Comparison of ENCODE assay signal across 12 cellular contexts in the genomic region with DNA sequence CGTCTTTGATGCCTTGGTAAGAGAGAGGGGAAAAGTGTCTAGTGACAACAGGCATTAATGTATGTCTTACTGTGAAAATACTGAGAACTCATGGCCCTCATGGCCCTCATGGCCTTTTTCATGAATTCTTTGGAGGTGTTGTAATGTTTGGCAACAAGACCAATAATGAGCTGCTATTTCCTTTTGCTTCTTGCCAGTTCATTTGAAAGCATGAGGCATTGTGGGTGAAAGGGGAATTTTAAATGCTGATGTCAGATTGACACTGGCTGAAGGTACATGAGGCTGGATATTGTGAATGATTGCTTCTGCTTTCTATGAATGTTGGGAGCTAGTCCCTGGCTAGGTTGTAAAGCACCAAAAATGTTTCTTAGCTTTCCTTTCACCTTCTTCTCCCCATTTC.
DNase-seq lines count a peak whose midpoint lies in the region; ATAC-seq, FAIRE-seq and TF ChIP-seq lines count a peak whose summit lies in the region.
"Had no signal": no experiment of that assay in that cellular context is flagged by ENCODE, and none has a peak within 500 bp of the region (broad histone marks: within the 10 kb centered on the region; RNA-seq: fewer than 3 reads in every experiment).

No MANE protein-coding gene starts in this region.

- FAIRE-seq in astrocyte (lab: Jason Lieb, UNC) = peak; percentile 64

- no peaks in the 10 kb centered on the region for H3K27me3 ChIP-seq in astrocyte (ENCODE audit: insufficient read depth, low read length)
- peaks cover 6% of the 10 kb centered on the region for H3K27me3 ChIP-seq in left ventricle myocardium inferior (ENCODE audit: low read depth)

- H3K9me3 ChIP-seq in astrocyte (ENCODE audit: insufficient read depth, low read depth, low read length) (no peaks in the 10 kb centered on the region), left ventricle myocardium inferior (replicated peaks) (no peaks in the 10 kb centered on the region)

- H3K4me1 Mint-ChIP-seq in astrocyte (ENCODE audit: low read depth, unreplicated experiment) = peaks cover 9% of the 10 kb centered on the region

- H3K27me3 Mint-ChIP-seq in astrocyte (ENCODE audit: low read depth, unreplicated experiment) = peaks cover 3% of the 10 kb centered on the region
- H3K27me3 Mint-ChIP-seq: CD4-positive, alpha-beta T cell; central memory CD8-positive, alpha-beta T cell had no signal

- no peaks in the 10 kb centered on the region for H3K36me3 Mint-ChIP-seq in astrocyte (ENCODE audit: low read depth, unreplicated experiment)

- H2AFZ ChIP-seq in astrocyte (ENCODE audit: low read depth, low read length) = no peak overlapping the region

- H3K36me3 ChIP-seq in astrocyte (ENCODE audit: insufficient read depth, low read length) (no peaks in the 10 kb centered on the region), left ventricle myocardium inferior (no peaks in the 10 kb centered on the region)

- no peak overlapping the region for H3K4me3 Mint-ChIP-seq in astrocyte (ENCODE audit: unreplicated experiment)
- H3K4me3 Mint-ChIP-seq: CD4-positive, alpha-beta T cell; central memory CD8-positive, alpha-beta T cell had no signal

- H3K27ac ChIP-seq in astrocyte (ENCODE audit: low read depth, low read length) = no peak overlapping the region
- H3K27ac ChIP-seq in left ventricle myocardium inferior (replicated peaks) = no peak overlapping the region

- H3K4me3 ChIP-seq in astrocyte (ENCODE audit: insufficient read depth, low read depth, low read length) (no peak overlapping the region), left ventricle myocardium inferior (no peak overlapping the region)

- TF ChIP-seq CTCF in astrocyte (IDR thresholded peaks at IDR 0.05; ENCODE audit: insufficient read depth, low read depth, low read length) (no peak), left ventricle myocardium inferior (IDR thresholded peaks at IDR 0.05; ENCODE audit: borderline replicate concordance) (no peak)

- no peaks in the 10 kb centered on the region for H3K79me2 ChIP-seq in astrocyte (ENCODE audit: insufficient read depth, low read length)

- peaks cover 9% of the 10 kb centered on the region for H3K4me1 ChIP-seq in astrocyte (ENCODE audit: insufficient read depth, low read length)
- no peaks in the 10 kb centered on the region for H3K4me1 ChIP-seq in left ventricle myocardium inferior

- H3K9me3 Mint-ChIP-seq in astrocyte (ENCODE audit: unreplicated experiment) = peaks cover 11% of the 10 kb centered on the region
- H3K9me3 Mint-ChIP-seq: CD4-positive, alpha-beta T cell had no signal

- H3K9ac ChIP-seq in astrocyte (ENCODE audit: low read length) = no peak overlapping the region

- no peak overlapping the region for H3K4me2 ChIP-seq in astrocyte (ENCODE audit: low read length)

- H3K27ac Mint-ChIP-seq in astrocyte (ENCODE audit: unreplicated experiment) = no peak overlapping the region
- H3K27ac Mint-ChIP-seq: CD4-positive, alpha-beta T cell had no signal

- intact Hi-C loops in left ventricle myocardium inferior (cut with micrococcal nuclease) = no loop called here

- no peak for ATAC-seq in HG03159 (IDR thresholded peaks at IDR 0.05; ENCODE audit: unreplicated experiment)

- no peaks in the 10 kb centered on the region for H4K20me1 ChIP-seq in astrocyte (ENCODE audit: insufficient read depth, low read length)

- DNase-seq in A172 (ENCODE audit: low spot score) (peak; percentile 33), GM03348 (ENCODE audit: low spot score) (peak; percentile 60), astrocyte (ENCODE audit: low read depth) (peak; percentile 75), iris pigment epithelial cell (ENCODE audit: low read depth) (peak; percentile 89), left ventricle myocardium inferior (no peak), GM19240 (ENCODE audit: insufficient read length, low spot score) (no peak), NCI-H2081 treated with DMSO at 0.1 percent for 48 hours (lab: John Stamatoyannopoulos, UW) (no peak)
- DNase-seq: CD4-positive, alpha-beta T cell; NCI-H1048; NCI-H82 had no signal

Comparison
In these comparisons a context has a peak if more than half of its experiments do, and no peak if none do; other contexts are left out.
1. DNase-seq: peak in A172 (single experiment), GM03348 (single experiment), astrocyte (single experiment) and iris pigment epithelial cell (single experiment); none in left ventricle myocardium inferior (single experiment), GM19240 (single experiment) and NCI-H2081 treated with DMSO at 0.1 percent for 48 hours (single experiment).